ENCODE assay signal across 23 cellular contexts in the genomic region with DNA sequence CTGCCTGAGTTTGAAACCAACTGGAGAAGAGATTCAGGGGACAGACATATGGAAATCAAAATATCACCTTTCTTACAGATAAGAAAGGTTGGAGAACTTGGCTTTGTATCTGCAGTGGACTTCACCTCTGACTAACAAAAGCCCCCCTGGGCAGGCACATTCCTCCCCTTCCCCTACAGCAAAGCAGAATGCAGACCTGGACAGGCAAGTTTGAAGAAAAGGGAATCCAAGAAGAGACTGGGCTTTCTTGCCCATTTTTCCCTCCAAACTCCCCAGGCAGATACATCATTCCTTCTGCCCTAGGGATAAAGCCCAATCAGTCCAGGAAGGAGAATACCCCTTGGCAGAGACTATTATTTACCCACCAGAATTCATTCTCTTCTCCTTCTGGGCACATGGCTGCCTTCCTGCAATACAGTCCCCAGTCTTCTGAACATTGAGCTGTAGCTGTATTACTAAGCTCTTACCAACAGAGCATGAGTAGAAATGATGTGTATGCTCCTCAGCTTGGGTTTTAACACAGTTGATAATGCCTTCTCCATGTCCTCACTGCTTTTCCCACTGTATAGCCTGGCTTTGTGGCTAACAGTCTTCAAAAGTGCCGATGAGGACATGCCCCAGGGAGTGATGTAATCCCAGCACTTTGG. TPM values are rescaled to one million over a fixed set of nuclear protein-coding genes. Genes with fewer than 3 reads are reported as not detected.
DNase-seq lines count a peak whose midpoint lies in the region; ATAC-seq, FAIRE-seq and TF ChIP-seq lines count a peak whose summit lies in the region.
"Had no signal": no experiment of that assay in that cellular context is flagged by ENCODE, and none has a peak within 500 bp of the region (broad histone marks: within the 10 kb centered on the region; RNA-seq: fewer than 3 reads in every experiment).

No MANE protein-coding gene starts in this region.

- no peak overlapping the region for H3K4ac ChIP-seq in H9 (ENCODE audit: low read depth, low read length)

- H3K9me3 ChIP-seq in H9 (ENCODE audit: control insufficient read depth, low read depth, low read length): no peaks in the 10 kb centered on the region
- no peaks in the 10 kb centered on the region for H3K9me3 ChIP-seq in astrocyte (ENCODE audit: insufficient read depth, low read depth, low read length)
- H3K9me3 ChIP-seq in iPS-18a (ENCODE audit: control insufficient read depth, low read depth, low read length): no peaks in the 10 kb centered on the region
- H3K9me3 ChIP-seq in osteoblast (ENCODE audit: low read depth, low read length): no peaks in the 10 kb centered on the region

- no peaks in the 10 kb centered on the region for H3K23me2 ChIP-seq in H9 (ENCODE audit: insufficient read length, low read depth, low read length, poor library complexity, severe bottlenecking)

- H2BK20ac ChIP-seq in H9 (ENCODE audit: low read depth, low read length, poor library complexity, severe bottlenecking): no peak overlapping the region

- H3K27ac Mint-ChIP-seq in H9 (peak overlapping the region; percentile 71 to 93 (median 89); a peak in 5 of 7 replicates), astrocyte (ENCODE audit: unreplicated experiment) (peak overlapping the region; percentile 84)

- no peak overlapping the region for H4K8ac ChIP-seq in H9 (replicated peaks; ENCODE audit: insufficient read length, low read depth, low read length)

- H2AFZ ChIP-seq in H9 (ENCODE audit: low read length): no peak overlapping the region
- H2AFZ ChIP-seq in astrocyte (ENCODE audit: low read depth, low read length): no peak overlapping the region
- peak overlapping the region; percentile 37 for H2AFZ ChIP-seq in osteoblast (ENCODE audit: low read length)

- no peak overlapping the region for H2BK15ac ChIP-seq in H9 (ENCODE audit: low read depth, low read length)

- H3K27ac ChIP-seq in H9 (ENCODE audit: insufficient read length, low read depth, low read length) (no peak overlapping the region), astrocyte (ENCODE audit: low read depth, low read length) (no peak overlapping the region), iPS-18a (ENCODE audit: low read length) (peak overlapping the region; percentile 34), osteoblast (ENCODE audit: low read depth, low read length) (no peak overlapping the region)
- H3K27ac ChIP-seq: RWPE1 had no signal

- no peak overlapping the region for H2BK12ac ChIP-seq in H9 (ENCODE audit: insufficient read length, low read depth, low read length)

- H3K56ac ChIP-seq in H9 (ENCODE audit: insufficient read length, low read depth, low read length): no peak overlapping the region

- H2BK120ac ChIP-seq in H9 (ENCODE audit: low read depth, low read length, poor library complexity, severe bottlenecking): no peak overlapping the region

- ATAC-seq in HG03378 (IDR thresholded peaks at IDR 0.05; ENCODE audit: unreplicated experiment): no peak
- ATAC-seq in HG03342 (IDR thresholded peaks at IDR 0.05; ENCODE audit: unreplicated experiment): no peak
- ATAC-seq: Panc1 had no signal

- H3K4me1 Mint-ChIP-seq in H9 (peaks cover 17 to 21% of the 10 kb centered on the region in 2 experiments), astrocyte (ENCODE audit: low read depth, unreplicated experiment) (peaks cover 15% of the 10 kb centered on the region)

- no peak overlapping the region for H4K5ac ChIP-seq in H9 (ENCODE audit: insufficient read length, low read depth, low read length)

- peaks cover 3% of the 10 kb centered on the region; the same call in 1 of the 2 replicates for H3K4me1 ChIP-seq in H9 (ENCODE audit: insufficient read depth, low read length)
- peaks cover 4% of the 10 kb centered on the region for H3K4me1 ChIP-seq in astrocyte (ENCODE audit: insufficient read depth, low read length)
- H3K4me1 ChIP-seq in iPS-18a (ENCODE audit: control insufficient read depth, low read depth, low read length): peaks cover 13% of the 10 kb centered on the region
- peaks cover 7% of the 10 kb centered on the region for H3K4me1 ChIP-seq in osteoblast (ENCODE audit: insufficient read depth, low read length)

- H3K18ac ChIP-seq in H9 (ENCODE audit: insufficient read length, low read depth, low read length): no peak overlapping the region

- H3K23ac ChIP-seq in H9 (ENCODE audit: insufficient read length, low read depth, low read length): no peak overlapping the region

- H3T11ph ChIP-seq in H9 (ENCODE audit: low read length): no peak overlapping the region

- H3K14ac ChIP-seq in H9 (ENCODE audit: insufficient read depth, low read length): no peak overlapping the region

- H3K4me2 ChIP-seq in H9 (ENCODE audit: insufficient read depth, insufficient read length, low read length) (no peak overlapping the region), astrocyte (ENCODE audit: low read length) (no peak overlapping the region), osteoblast (ENCODE audit: insufficient read depth, low read length) (no peak overlapping the region)

- no peak overlapping the region for H2AK5ac ChIP-seq in H9 (ENCODE audit: insufficient read length, low read length)

- FAIRE-seq in astrocyte (lab: Jason Lieb, UNC): no peak
- FAIRE-seq: GM18507 had no signal

- no peak overlapping the region for H3K4me3 ChIP-seq in astrocyte (ENCODE audit: insufficient read depth, low read depth, low read length)
- no peak overlapping the region for H3K4me3 ChIP-seq in iPS-18a (ENCODE audit: low read length)
- H3K4me3 ChIP-seq in osteoblast (ENCODE audit: insufficient read depth, low read length): no peak overlapping the region

- no peak for TF ChIP-seq CTCF in H9 (conservative IDR thresholded peaks at IDR 0.05)
- no peak for TF ChIP-seq CTCF in astrocyte (IDR thresholded peaks at IDR 0.05; ENCODE audit: insufficient read depth, low read depth, low read length)
- no peak for TF ChIP-seq CTCF in osteoblast (IDR thresholded peaks at IDR 0.05; ENCODE audit: extremely low read depth, low read depth, low read length)

- no peaks in the 10 kb centered on the region for H3K9me3 Mint-ChIP-seq in H9
- no peaks in the 10 kb centered on the region for H3K9me3 Mint-ChIP-seq in astrocyte (ENCODE audit: unreplicated experiment)

- no peaks in the 10 kb centered on the region; a peak in 2 of 7 replicates for H3K36me3 Mint-ChIP-seq in H9 (ENCODE audit: insufficient read depth in 1 of 3, low read depth in 3 of 3)
- H3K36me3 Mint-ChIP-seq in astrocyte (ENCODE audit: low read depth, unreplicated experiment): no peaks in the 10 kb centered on the region

- no peak overlapping the region for H4K91ac ChIP-seq in H9 (ENCODE audit: insufficient read length, low read depth, low read length)

- H3K9ac ChIP-seq in H9 (ENCODE audit: extremely low read depth, insufficient read length, low read length) (no peak overlapping the region), astrocyte (ENCODE audit: low read length) (no peak overlapping the region), iPS-18a (ENCODE audit: low read length) (no peak overlapping the region)

- no peak overlapping the region for H2BK5ac ChIP-seq in H9 (ENCODE audit: insufficient read length, low read length)

- H3K4me3 Mint-ChIP-seq in H9 (peak overlapping the region in 1 of 2 experiments; percentile 16; a peak in 2 of 5 replicates), astrocyte (ENCODE audit: unreplicated experiment) (no peak overlapping the region)

- no peaks in the 10 kb centered on the region for H3K27me3 Mint-ChIP-seq in H9 (ENCODE audit: low read depth)
- H3K27me3 Mint-ChIP-seq in astrocyte (ENCODE audit: low read depth, unreplicated experiment): no peaks in the 10 kb centered on the region

- no peaks in the 10 kb centered on the region for H3K36me3 ChIP-seq in astrocyte (ENCODE audit: insufficient read depth, low read length)
- no peaks in the 10 kb centered on the region for H3K36me3 ChIP-seq in iPS-18a (ENCODE audit: control insufficient read depth, low read depth, low read length)
- no peaks in the 10 kb centered on the region for H3K36me3 ChIP-seq in osteoblast (ENCODE audit: insufficient read depth, low read length)

- H3K79me2 ChIP-seq in H9 (ENCODE audit: insufficient read depth, low read length): no peaks in the 10 kb centered on the region
- no peaks in the 10 kb centered on the region for H3K79me2 ChIP-seq in astrocyte (ENCODE audit: insufficient read depth, low read length)
- H3K79me2 ChIP-seq in osteoblast (ENCODE audit: insufficient read depth, low read length): no peaks in the 10 kb centered on the region

- H3K27me3 ChIP-seq in H9 (ENCODE audit: insufficient read depth, low read length) (no peaks in the 10 kb centered on the region), astrocyte (ENCODE audit: insufficient read depth, low read length) (no peaks in the 10 kb centered on the region), iPS-18a (ENCODE audit: control insufficient read depth, insufficient read depth, low read length) (no peaks in the 10 kb centered on the region), osteoblast (ENCODE audit: insufficient read depth, low read length) (no peaks in the 10 kb centered on the region)

- no peaks in the 10 kb centered on the region for H4K20me1 ChIP-seq in H9 (ENCODE audit: control insufficient read depth, insufficient read depth, insufficient read length)
- no peaks in the 10 kb centered on the region for H4K20me1 ChIP-seq in astrocyte (ENCODE audit: insufficient read depth, low read length)
- H4K20me1 ChIP-seq in osteoblast (ENCODE audit: insufficient read depth, low read length): no peaks in the 10 kb centered on the region

- DNase-seq in H9 (peak; percentile 61), astrocyte (ENCODE audit: low read depth) (no peak), osteoblast (ENCODE audit: insufficient read length, low spot score, missing footprints) (no peak), dedifferentiated amniotic fluid mesenchymal stem cell (ENCODE audit: extremely low spot score) (no peak)
- DNase-seq: Calu3, DMS153, DND-41, Kasumi-1, NCI-H1092 treated with DMSO at 0.1 percent for 48 hours, NCI-H1436, NCI-H187, NCI-H2081 treated with DMSO at 0.1 percent for 48 hours, NCI-H2171, NCI-H226, NCI-H510A, NCI-H69, SHP77 had no signal

- no CpG with 5 or more reads among the region's 1 CpG for WGBS in H9 (ENCODE audit: extremely low coverage, insufficient read length, low lambda C conversion rate)

- no peaks in the 10 kb centered on the region for H3K79me1 ChIP-seq in H9 (ENCODE audit: insufficient read depth, low read depth, low read length, poor library complexity, severe bottlenecking)

RNA-seq across cellular contexts. Expression of gene NAP1L1, which starts 17.4 kb away (rescaled TPM):
- total RNA-seq in H9 (2021): 988 and 1,012 TPM in 2 replicates
- 614 and 687 TPM in 2 replicates for total RNA-seq in astrocyte
- total RNA-seq in osteoblast: 200 and 203 TPM in 2 replicates
